ENCODE assay signal across 16 cellular contexts in genomic region chr1:94609619-94610018, GRCh38.
"Had no signal": no experiment of that assay in that cellular context is flagged by ENCODE, and none has a peak within 500 bp of the region (broad histone marks: within the 10 kb centered on the region; RNA-seq: fewer than 3 reads in every experiment).

No MANE protein-coding gene starts in this region.

- H3K79me2 ChIP-seq: parathyroid adenoma had no signal

- DNase-seq: activated CD4-positive, alpha-beta T cell treated with anti-CD3 and anti-CD28 coated beads, Interleukin-2, amount 10 ng/mL, durations not matched to agents 24 days and 14 days; activated CD8-positive, alpha-beta T cell treated with anti-CD3 and anti-CD28 coated beads for 36 hours; activated effector memory CD4-positive, alpha-beta T cell treated with Interleukin-2 at 50 U/mL for 16 hours; activated naive CD4-positive, alpha-beta T cell treated with anti-CD3 and anti-CD28 coated beads, Interleukin-2, amount 10 ng/mL, durations not matched to agents 7 days and 5 days; activated T-cell treated with anti-CD3 and anti-CD28 coated beads, Interleukin-2, amount 50 U/mL, for 24 hours; effector memory CD4-positive, alpha-beta T cell; esophagus squamous epithelium; left cardiac atrium; mesendoderm; naive thymus-derived CD4-positive, alpha-beta T cell; stimulated activated naive B cell treated with anti-CD40 and anti-IgM and Interleukin-4, amounts not matched to agents 10 μg/mL and 1 μg/mL and 100 μg/mL, for 72 hours; T-cell; T-helper 9 cell had no signal

- H3K9me3 Mint-ChIP-seq: activated CD4-positive, alpha-beta T cell treated with anti-CD3 and anti-CD28 coated beads, Interleukin-2, amount 10 ng/mL, durations not matched to agents 24 days and 14 days; activated CD8-positive, alpha-beta T cell treated with anti-CD3 and anti-CD28 coated beads for 36 hours; activated naive CD4-positive, alpha-beta T cell treated with anti-CD3 and anti-CD28 coated beads, Interleukin-2, amount 10 ng/mL, durations not matched to agents 7 days and 5 days; activated T-cell treated with anti-CD3 and anti-CD28 coated beads, Interleukin-2, amount 50 U/mL, for 24 hours; dendritic cell treated with granulocyte-macrophage colony-stimulating factor and Interleukin-4, amounts not matched to agents 40 ng/mL and 50 ng/mL, for 4 days; stimulated activated naive B cell treated with anti-CD40 and anti-IgM and Interleukin-4, amounts not matched to agents 10 μg/mL and 1 μg/mL and 100 μg/mL, for 72 hours; T-cell had no signal

- H2AFZ ChIP-seq: parathyroid adenoma had no signal

- H3K4me1 ChIP-seq: parathyroid adenoma had no signal

- H3K36me3 Mint-ChIP-seq: activated naive CD4-positive, alpha-beta T cell treated with anti-CD3 and anti-CD28 coated beads, Interleukin-2, amount 10 ng/mL, durations not matched to agents 7 days and 5 days; naive thymus-derived CD4-positive, alpha-beta T cell; stimulated activated naive B cell treated with anti-CD40 and anti-IgM and Interleukin-4, amounts not matched to agents 10 μg/mL and 1 μg/mL and 100 μg/mL, for 72 hours; T-cell had no signal

- ATAC-seq: activated CD8-positive, alpha-beta T cell treated with anti-CD3 and anti-CD28 coated beads for 36 hours; left cardiac atrium; naive thymus-derived CD4-positive, alpha-beta T cell; stimulated activated naive B cell treated with anti-CD40 and anti-IgM and Interleukin-4, amounts not matched to agents 10 μg/mL and 1 μg/mL and 100 μg/mL, for 72 hours; T-cell had no signal

- H3K9ac ChIP-seq: parathyroid adenoma had no signal

- H3K27me3 ChIP-seq: esophagus squamous epithelium, neutrophil had no signal

- H3K27ac Mint-ChIP-seq: activated CD4-positive, alpha-beta T cell treated with anti-CD3 and anti-CD28 coated beads, Interleukin-2, amount 10 ng/mL, durations not matched to agents 24 days and 14 days; activated CD8-positive, alpha-beta T cell treated with anti-CD3 and anti-CD28 coated beads for 36 hours; activated naive CD4-positive, alpha-beta T cell treated with anti-CD3 and anti-CD28 coated beads, Interleukin-2, amount 10 ng/mL, durations not matched to agents 7 days and 5 days; activated T-cell treated with anti-CD3 and anti-CD28 coated beads, Interleukin-2, amount 50 U/mL, for 24 hours; dendritic cell treated with granulocyte-macrophage colony-stimulating factor and Interleukin-4, amounts not matched to agents 40 ng/mL and 50 ng/mL, for 4 days; naive thymus-derived CD4-positive, alpha-beta T cell; stimulated activated naive B cell treated with anti-CD40 and anti-IgM and Interleukin-4, amounts not matched to agents 10 μg/mL and 1 μg/mL and 100 μg/mL, for 72 hours; T-cell had no signal

- H3K4me1 Mint-ChIP-seq: activated naive CD4-positive, alpha-beta T cell treated with anti-CD3 and anti-CD28 coated beads, Interleukin-2, amount 10 ng/mL, durations not matched to agents 7 days and 5 days; stimulated activated naive B cell treated with anti-CD40 and anti-IgM and Interleukin-4, amounts not matched to agents 10 μg/mL and 1 μg/mL and 100 μg/mL, for 72 hours; T-cell had no signal

- H3K9me3 ChIP-seq: esophagus squamous epithelium, neutrophil had no signal

- H3K27ac ChIP-seq: esophagus squamous epithelium, neutrophil, parathyroid adenoma had no signal

- H3K4me3 ChIP-seq: esophagus squamous epithelium had no signal

- H3K27me3 Mint-ChIP-seq: activated CD4-positive, alpha-beta T cell treated with anti-CD3 and anti-CD28 coated beads, Interleukin-2, amount 10 ng/mL, durations not matched to agents 24 days and 14 days; stimulated activated naive B cell treated with anti-CD40 and anti-IgM and Interleukin-4, amounts not matched to agents 10 μg/mL and 1 μg/mL and 100 μg/mL, for 72 hours had no signal

- H3K36me3 ChIP-seq: esophagus squamous epithelium, neutrophil had no signal

- H3K4me3 Mint-ChIP-seq: activated CD4-positive, alpha-beta T cell treated with anti-CD3 and anti-CD28 coated beads, Interleukin-2, amount 10 ng/mL, durations not matched to agents 24 days and 14 days; activated CD8-positive, alpha-beta T cell treated with anti-CD3 and anti-CD28 coated beads for 36 hours; activated naive CD4-positive, alpha-beta T cell treated with anti-CD3 and anti-CD28 coated beads, Interleukin-2, amount 10 ng/mL, durations not matched to agents 7 days and 5 days; activated T-cell treated with anti-CD3 and anti-CD28 coated beads, Interleukin-2, amount 50 U/mL, for 24 hours; dendritic cell treated with granulocyte-macrophage colony-stimulating factor and Interleukin-4, amounts not matched to agents 40 ng/mL and 50 ng/mL, for 4 days; naive thymus-derived CD4-positive, alpha-beta T cell; stimulated activated naive B cell treated with anti-CD40 and anti-IgM and Interleukin-4, amounts not matched to agents 10 μg/mL and 1 μg/mL and 100 μg/mL, for 72 hours; T-cell had no signal
